Comparison of ENCODE assay signal across 8 cellular contexts in genomic region chr12:113495941-113496340, GRCh38. TPM values are rescaled to one million over a fixed set of nuclear protein-coding genes. Genes with fewer than 3 reads are reported as not detected.
"Had no signal": no experiment of that assay in that cellular context is flagged by ENCODE, and none has a peak within 500 bp of the region (broad histone marks: within the 10 kb centered on the region; RNA-seq: fewer than 3 reads in every experiment).

No MANE protein-coding gene starts in this region.

RNA-seq across cellular contexts. Expression of gene LHX5, which starts 24.3 kb away (rescaled TPM):
- total RNA-seq: OCI-LY7, Peyer's patch, Right ventricle myocardium inferior, Right ventricle myocardium superior, SJCRH30, SJSA1, T-cell had no signal
- polyA plus RNA-seq: SK-N-SH had no signal
